Comparison of ENCODE assay signal across 7 cellular contexts in the genomic region with DNA sequence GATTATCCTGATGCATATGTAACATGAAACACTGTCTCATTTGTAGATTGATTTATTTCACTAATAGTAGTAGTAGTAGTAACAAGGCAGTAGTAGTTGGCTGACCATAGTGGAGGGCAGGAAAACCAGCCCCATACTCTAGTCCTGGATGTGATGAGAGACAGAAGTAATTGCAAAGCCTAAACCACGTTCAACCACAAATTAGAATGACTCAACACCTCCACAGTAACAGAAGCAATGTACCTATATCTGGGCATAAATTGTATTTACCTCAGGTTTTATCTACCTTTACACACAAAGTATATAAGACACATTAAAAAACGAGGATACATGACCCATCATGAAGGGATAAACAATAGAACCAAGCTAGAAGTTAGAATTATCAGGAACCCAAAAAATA.
DNase-seq lines count a peak whose midpoint lies in the region; ATAC-seq, FAIRE-seq and TF ChIP-seq lines count a peak whose summit lies in the region.
"Not testable (repeated sequence)": the region's sequence is repeated elsewhere in the genome, so short reads cannot be mapped to it uniquely, and the experiment has no call there.

No MANE protein-coding gene starts in this region.

- H3K27ac Mint-ChIP-seq in activated naive CD8-positive, alpha-beta T cell treated with anti-CD3 and anti-CD28 coated beads, Interleukin-2, amount 50 U/mL, for 24 hours; stimulated activated naive B cell treated with anti-CD40 and anti-IgM and Interleukin-4, amounts not matched to agents 10 μg/mL and 1 μg/mL and 100 μg/mL, for 72 hours: not testable (repeated sequence)

- H3K27me3 Mint-ChIP-seq in activated naive CD8-positive, alpha-beta T cell treated with anti-CD3 and anti-CD28 coated beads, Interleukin-2, amount 50 U/mL, for 24 hours; stimulated activated naive B cell treated with anti-CD40 and anti-IgM and Interleukin-4, amounts not matched to agents 10 μg/mL and 1 μg/mL and 100 μg/mL, for 72 hours: not testable (repeated sequence)

- not testable (repeated sequence) for H3K27ac ChIP-seq in GM12878 (ENCODE audit: control insufficient read depth, insufficient read depth)

- H3K36me3 ChIP-seq in GM12878 (ENCODE audit: control insufficient read depth in 2 of 2, insufficient read depth in 2 of 2, low read length in 1 of 2), result not testable (repeated sequence)

- H3K4me3 Mint-ChIP-seq in activated naive CD8-positive, alpha-beta T cell treated with anti-CD3 and anti-CD28 coated beads, Interleukin-2, amount 50 U/mL, for 24 hours, result not testable (repeated sequence)
- peak overlapping the region in 1 of 2 donors; percentile 43 for H3K4me3 Mint-ChIP-seq in stimulated activated naive B cell treated with anti-CD40 and anti-IgM and Interleukin-4, amounts not matched to agents 10 μg/mL and 1 μg/mL and 100 μg/mL, for 72 hours

- FAIRE-seq in GM12891 (lab: Jason Lieb, UNC), result peak; percentile 50
- FAIRE-seq in H54 (lab: Jason Lieb, UNC), result peak; percentile 75
- peak; percentile 86 for FAIRE-seq in HTR-8/SVneo (lab: Jason Lieb, UNC)
- not testable (repeated sequence) for FAIRE-seq in GM12878 (lab: Jason Lieb, UNC)
- peak; percentile 27 for FAIRE-seq in urothelium cell line (lab: Jason Lieb, UNC)

- not testable (repeated sequence) for TF ChIP-seq CTCF in GM12878 (IDR thresholded peaks at IDR 0.05 in 2 of 3, conservative IDR thresholded peaks at IDR 0.05 in 1 of 3; ENCODE audit: control insufficient read depth in 2 of 3, extremely low read depth in 1 of 3, insufficient read depth in 1 of 3, low read depth in 3 of 3, low read length in 3 of 3)

- TF ChIP-seq EP300 in GM12878 (IDR thresholded peaks at IDR 0.05; ENCODE audit: borderline replicate concordance in 1 of 2, control insufficient read depth in 1 of 2, low read depth in 2 of 2, low read length in 2 of 2), result not testable (repeated sequence)

- DNase-seq in GM12891 (ENCODE audit: insufficient read length, low spot score); H54 (ENCODE audit: insufficient read length, low spot score); HTR-8/SVneo (ENCODE audit: insufficient read length, low spot score); activated naive CD8-positive, alpha-beta T cell treated with anti-CD3 and anti-CD28 coated beads, Interleukin-2, amount 50 U/mL, for 24 hours; GM12878 (ENCODE audit: low read depth, low spot score); stimulated activated naive B cell treated with anti-CD40 and anti-IgM and Interleukin-4, amounts not matched to agents 10 μg/mL and 1 μg/mL and 100 μg/mL, for 72 hours; urothelium cell line (ENCODE audit: low spot score): not testable (repeated sequence)

- H4K20me1 ChIP-seq in GM12878 (ENCODE audit: control insufficient read depth, insufficient read depth), result not testable (repeated sequence)

- ATAC-seq in activated naive CD8-positive, alpha-beta T cell treated with anti-CD3 and anti-CD28 coated beads, Interleukin-2, amount 50 U/mL, for 24 hours, result peak; percentile 57
- ATAC-seq in GM12878, result peak; percentile 61
- peak; percentile 50 to 77 for ATAC-seq in stimulated activated naive B cell treated with anti-CD40 and anti-IgM and Interleukin-4, amounts not matched to agents 10 μg/mL and 1 μg/mL and 100 μg/mL, for 72 hours (replicated peaks)

- H3K79me2 ChIP-seq in GM12878 (ENCODE audit: control insufficient read depth, insufficient read depth, low read length), result not testable (repeated sequence)

- in situ Hi-C loops in GM12878 (cut with MboI), result not testable (repeated sequence)

- H3K4me3 ChIP-seq in GM12878, result not testable (repeated sequence)

- intact Hi-C loops in GM12878 (cut with micrococcal nuclease; ENCODE audit: unreplicated experiment), result not testable (repeated sequence)

- not testable (repeated sequence) for H3K9me3 Mint-ChIP-seq in activated naive CD8-positive, alpha-beta T cell treated with anti-CD3 and anti-CD28 coated beads, Interleukin-2, amount 50 U/mL, for 24 hours; stimulated activated naive B cell treated with anti-CD40 and anti-IgM and Interleukin-4, amounts not matched to agents 10 μg/mL and 1 μg/mL and 100 μg/mL, for 72 hours

- not testable (repeated sequence) for H3K36me3 Mint-ChIP-seq in activated naive CD8-positive, alpha-beta T cell treated with anti-CD3 and anti-CD28 coated beads, Interleukin-2, amount 50 U/mL, for 24 hours (ENCODE audit: low read depth); stimulated activated naive B cell treated with anti-CD40 and anti-IgM and Interleukin-4, amounts not matched to agents 10 μg/mL and 1 μg/mL and 100 μg/mL, for 72 hours

- WGBS in GM12878 (ENCODE audit: insufficient coverage, insufficient replicate concordance, low lambda C conversion rate, missing lambda C conversion rate), result 4% methylated on average over 1 of the region's 2 CpGs

- H3K4me1 Mint-ChIP-seq in activated naive CD8-positive, alpha-beta T cell treated with anti-CD3 and anti-CD28 coated beads, Interleukin-2, amount 50 U/mL, for 24 hours; stimulated activated naive B cell treated with anti-CD40 and anti-IgM and Interleukin-4, amounts not matched to agents 10 μg/mL and 1 μg/mL and 100 μg/mL, for 72 hours: not testable (repeated sequence)

- RAD21 ChIA-PET in GM12878 (lab: Charles Lee; ENCODE audit: unreplicated experiment), result not testable (repeated sequence)

- POLR2A ChIA-PET in GM12878 (lab: Charles Lee), result not testable (repeated sequence)

- not testable (repeated sequence) for H3K9me3 ChIP-seq in GM12878 (replicated peaks; ENCODE audit: control insufficient read depth, insufficient read depth, low read length)

- not testable (repeated sequence) for H3K9ac ChIP-seq in GM12878 (ENCODE audit: control insufficient read depth, insufficient read depth, low read length)

- not testable (repeated sequence) for H2AFZ ChIP-seq in GM12878 (ENCODE audit: control insufficient read depth, low read depth, low read length)

- H3K4me2 ChIP-seq in GM12878 (ENCODE audit: control insufficient read depth, insufficient read depth), result not testable (repeated sequence)

- SMC1A ChIA-PET in GM12878 (lab: Charles Lee; ENCODE audit: uncharacterized antibody, unreplicated experiment), result not testable (repeated sequence)

- TF ChIP-seq RAD21 in GM12878 (IDR thresholded peaks at IDR 0.05; ENCODE audit: insufficient read depth, low read depth, low read length), result not testable (repeated sequence)

- H3K4me1 ChIP-seq in GM12878 (ENCODE audit: control insufficient read depth, insufficient read depth, low read length), result not testable (repeated sequence)

- BruUV-seq in GM12878 (replicated peaks; lab: Mats Ljungman, UMichigan), result not testable (repeated sequence)

- TF ChIP-seq POLR2A in GM12891 (IDR thresholded peaks at IDR 0.05; ENCODE audit: low read depth, low read length); H54 (IDR thresholded peaks at IDR 0.05; ENCODE audit: low read depth, low read length); GM12878 (IDR thresholded peaks at IDR 0.05; ENCODE audit: low read depth, low read length): not testable (repeated sequence)

- not testable (repeated sequence) for H3K27me3 ChIP-seq in GM12878 (replicated peaks in 1 of 2; ENCODE audit: control insufficient read depth in 2 of 2, insufficient read depth in 2 of 2, low read length in 1 of 2)

- CTCF ChIA-PET in GM12878 (lab: Yijun Ruan, JAX), result not testable (repeated sequence)
